23 cellular contexts compared by ENCODE assay signal in genomic region chrX:129661369-129661768, GRCh38.
"Had no signal": no experiment of that assay in that cellular context is flagged by ENCODE, and none has a peak within 500 bp of the region (broad histone marks: within the 10 kb centered on the region; RNA-seq: fewer than 3 reads in every experiment).

No MANE protein-coding gene starts in this region.

- DNase-seq: colonic mucosa; effector memory CD4-positive, alpha-beta T cell; foreskin keratinocyte; glutamatergic neuron; heart right ventricle; hippocampal formation; left cardiac atrium; left lung; mesenchymal stem cell; mucosa of descending colon; naive B cell; stimulated activated CD4-positive, alpha-beta T cell treated with anti-CD3 and anti-CD28 coated beads, Interleukin-4, amount 100 ng/mL, for 4 hours; stimulated activated naive CD8-positive, alpha-beta T cell treated with anti-CD3 and anti-CD28 coated beads, Interleukin-15, Interleukin-2, amounts not matched to agents 100 U/mL and 50 U/mL, for 24 hours; substantia nigra; testis; tibial artery had no signal

- H3K9me3 Mint-ChIP-seq: dendritic cell treated with granulocyte-macrophage colony-stimulating factor and Interleukin-4, amounts not matched to agents 40 ng/mL and 50 ng/mL, for 4 days; stimulated activated memory B cell treated with anti-CD40 and anti-IgM and Interleukin-4, amounts not matched to agents 10 μg/mL and 1 μg/mL and 100 μg/mL, for 72 hours; type B pancreatic cell had no signal

- ATAC-seq: foreskin keratinocyte; heart right ventricle; left cardiac atrium; left lung; mucosa of descending colon; sciatic nerve; stimulated activated memory B cell treated with anti-CD40 and anti-IgM and Interleukin-4, amounts not matched to agents 10 μg/mL and 1 μg/mL and 100 μg/mL, for 72 hours; stimulated activated naive CD8-positive, alpha-beta T cell treated with anti-CD3 and anti-CD28 coated beads, Interleukin-15, Interleukin-2, amounts not matched to agents 100 U/mL and 50 U/mL, for 24 hours had no signal

- H3K27me3 Mint-ChIP-seq: stimulated activated memory B cell treated with anti-CD40 and anti-IgM and Interleukin-4, amounts not matched to agents 10 μg/mL and 1 μg/mL and 100 μg/mL, for 72 hours had no signal

- H3K36me3 Mint-ChIP-seq: mesothelial cell of epicardium; naive B cell; neural progenitor cell; stimulated activated memory B cell treated with anti-CD40 and anti-IgM and Interleukin-4, amounts not matched to agents 10 μg/mL and 1 μg/mL and 100 μg/mL, for 72 hours; type B pancreatic cell had no signal

- H3K27ac Mint-ChIP-seq: dendritic cell treated with granulocyte-macrophage colony-stimulating factor and Interleukin-4, amounts not matched to agents 40 ng/mL and 50 ng/mL, for 4 days; mesothelial cell of epicardium; naive B cell; nephron; neural progenitor cell; stimulated activated memory B cell treated with anti-CD40 and anti-IgM and Interleukin-4, amounts not matched to agents 10 μg/mL and 1 μg/mL and 100 μg/mL, for 72 hours; type B pancreatic cell had no signal

- H3K4me3 Mint-ChIP-seq: dendritic cell treated with granulocyte-macrophage colony-stimulating factor and Interleukin-4, amounts not matched to agents 40 ng/mL and 50 ng/mL, for 4 days; mesothelial cell of epicardium; naive B cell; nephron; neural progenitor cell; stimulated activated memory B cell treated with anti-CD40 and anti-IgM and Interleukin-4, amounts not matched to agents 10 μg/mL and 1 μg/mL and 100 μg/mL, for 72 hours; type B pancreatic cell had no signal
